Comparison of ENCODE assay signal across 19 cellular contexts in genomic region chr14:44529026-44529425, GRCh38. TPM values are rescaled to one million over a fixed set of nuclear protein-coding genes. Genes with fewer than 3 reads are reported as not detected.
A peak's percentile ranks its signal among the peaks of the same experiment; 100 is the strongest.
DNase-seq lines count a peak whose midpoint lies in the region; ATAC-seq and TF ChIP-seq lines count a peak whose summit lies in the region.
"Had no signal": no experiment of that assay in that cellular context is flagged by ENCODE, and none has a peak within 500 bp of the region (broad histone marks: within the 10 kb centered on the region; RNA-seq: fewer than 3 reads in every experiment).

No MANE protein-coding gene starts in this region.

- DNase-seq in COLO829 (ENCODE audit: low spot score), result peak; percentile 89
- peak; percentile 47 for DNase-seq in NCI-H128 (lab: John Stamatoyannopoulos, UW; ENCODE audit: unreplicated experiment)
- peak; percentile 58 for DNase-seq in SK-N-MC (ENCODE audit: low read depth, low spot score)
- DNase-seq in medulla oblongata (ENCODE audit: extremely low spot score), result peak; percentile 73
- no peak for DNase-seq in NCI-H774 (lab: John Stamatoyannopoulos, UW)
- no peak for DNase-seq in mucosa of descending colon
- no peak for DNase-seq in tibial artery
- DNase-seq: activated gamma-delta T cell; DMS 273 treated with DMSO at 0.1 percent for 48 hours; H9; NCI-H446; stimulated activated CD4-positive, alpha-beta T cell treated with anti-CD3 and anti-CD28 coated beads, Interleukin-1b, Interleukin-23, amount 100 ng/mL, for 48 hours; T-cell had no signal

- no peak overlapping the region for H3K9ac ChIP-seq in SK-N-MC (ENCODE audit: insufficient read length)

- TF ChIP-seq CTCF in mucosa of descending colon (IDR thresholded peaks at IDR 0.05) (no peak), tibial artery (IDR thresholded peaks at IDR 0.05) (no peak)

- H3K27ac ChIP-seq in SK-N-MC (peak overlapping the region; percentile 72), tibial artery (no peak overlapping the region)
- H3K27ac ChIP-seq: thoracic aorta had no signal

- H3K4me3 ChIP-seq in SK-N-MC, result peak overlapping the region; percentile 34
- no peak overlapping the region for H3K4me3 ChIP-seq in mucosa of descending colon
- H3K4me3 ChIP-seq in tibial artery, result no peak overlapping the region
- H3K4me3 ChIP-seq: thoracic aorta had no signal

- ATAC-seq in GM21515 (IDR thresholded peaks at IDR 0.05; ENCODE audit: unreplicated experiment), result no peak
- no peak for ATAC-seq in mucosa of descending colon
- ATAC-seq: HepG2, Panc1, T-cell had no signal

- H3K36me3 ChIP-seq in SK-N-MC (ENCODE audit: insufficient read depth, low read length) (no peaks in the 10 kb centered on the region), mucosa of descending colon (ENCODE audit: low read depth) (no peaks in the 10 kb centered on the region), tibial artery (no peaks in the 10 kb centered on the region)
- H3K36me3 ChIP-seq: thoracic aorta had no signal

- H3K4me1 ChIP-seq in mucosa of descending colon (ENCODE audit: low read depth) (no peaks in the 10 kb centered on the region), tibial artery (no peaks in the 10 kb centered on the region)

- no peaks in the 10 kb centered on the region for H3K27me3 ChIP-seq in tibial artery

- intact Hi-C loops in mucosa of descending colon (cut with DNase I, micrococcal nuclease) (no loop called here), tibial artery (cut with DNase I; ENCODE audit: low total_unique reads) (no loop called here)

- no peaks in the 10 kb centered on the region for H3K9me3 ChIP-seq in SK-N-MC (ENCODE audit: low read depth, low read length)
- H3K9me3 ChIP-seq in mucosa of descending colon, result no peaks in the 10 kb centered on the region
- no peaks in the 10 kb centered on the region for H3K9me3 ChIP-seq in tibial artery
- H3K9me3 ChIP-seq: thoracic aorta had no signal

RNA-seq across cellular contexts. Expression of gene FSCB, which starts 21.9 kb away (rescaled TPM):
- not detected for total RNA-seq in mucosa of descending colon
- total RNA-seq: H9, HepG2, liver, pulmonary artery endothelial cell, T-cell had no signal

Comparison
In these comparisons a context has a peak if more than half of its experiments do, and no peak if none do; other contexts are left out.
1. DNase-seq: peak in COLO829 (single experiment), NCI-H128 (single experiment), SK-N-MC (single experiment) and medulla oblongata (single experiment); none in NCI-H774 (single experiment), mucosa of descending colon (0 of 3) and tibial artery (0 of 2).